Comparison of ENCODE assay signal across 2 cellular contexts in the genomic region with DNA sequence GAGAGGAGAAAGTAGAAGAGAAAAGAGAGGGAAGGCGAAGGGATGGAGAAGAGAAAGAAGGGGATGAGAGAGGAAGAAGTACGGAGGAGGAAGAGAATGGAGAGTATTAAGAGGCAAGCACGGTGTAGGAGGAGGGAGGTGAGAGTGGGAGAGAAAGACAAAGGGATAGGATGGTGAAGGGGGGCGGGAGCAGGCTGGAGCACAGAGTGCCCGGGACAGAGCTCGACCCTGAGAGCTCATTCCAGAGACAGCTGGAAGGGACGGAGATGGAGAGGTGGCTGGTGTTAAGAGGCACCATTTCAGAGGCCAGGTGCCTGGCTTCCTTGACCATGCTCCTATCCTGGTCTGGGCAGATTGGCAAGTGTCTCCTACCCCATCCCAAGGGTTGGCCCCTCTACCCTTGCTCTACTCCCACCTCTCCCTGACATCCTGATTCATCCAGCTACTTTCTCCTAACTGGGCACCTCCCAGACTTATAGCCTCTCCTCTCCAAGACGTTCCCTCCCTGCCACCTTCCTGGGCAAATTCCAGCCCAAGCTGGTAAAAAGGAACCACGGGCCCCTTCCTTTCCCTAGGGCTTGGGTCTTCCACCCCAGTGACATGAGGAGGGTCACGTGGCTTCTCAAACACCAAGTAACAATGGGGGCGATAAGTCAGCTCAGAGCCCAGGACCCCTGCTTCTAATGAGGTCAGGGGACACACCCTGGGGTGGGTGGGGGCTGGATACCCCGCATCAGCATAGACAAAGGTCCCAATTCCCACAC.
TF ChIP-seq lines count a peak whose summit lies in the region.

No MANE protein-coding gene starts in this region.

TF ChIP-seq in HCT116, 20 proteins besides CTCF, POLR2A, EP300 and RAD21 (continued from another document):
- TF ChIP-seq, protein P1, sequence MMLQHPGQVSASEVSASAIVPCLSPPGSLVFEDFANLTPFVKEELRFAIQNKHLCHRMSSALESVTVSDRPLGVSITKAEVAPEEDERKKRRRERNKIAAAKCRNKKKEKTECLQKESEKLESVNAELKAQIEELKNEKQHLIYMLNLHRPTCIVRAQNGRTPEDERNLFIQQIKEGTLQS (IDR thresholded peaks at IDR 0.05) = no peak
- TF ChIP-seq SP1 (IDR thresholded peaks at IDR 0.05; ENCODE audit: low read depth) (no peak), SIN3A (IDR thresholded peaks at IDR 0.05; ENCODE audit: low read depth) (no peak), ZNF274 (IDR thresholded peaks at IDR 0.05; ENCODE audit: low read depth, low read length) (no peak), SRF (IDR thresholded peaks at IDR 0.05; ENCODE audit: low read depth) (no peak), EZH2phosphoT487 (IDR thresholded peaks at IDR 0.05; ENCODE audit: borderline replicate concordance) (no peak), JUND (IDR thresholded peaks at IDR 0.05) (no peak), YY1 (IDR thresholded peaks at IDR 0.05; ENCODE audit: extremely low read depth, insufficient replicate concordance, low read depth, low read length) (no peak), ZBTB33 (IDR thresholded peaks at IDR 0.05; ENCODE audit: extremely low read depth, insufficient replicate concordance, low read length) (no peak), TCF7L2 (IDR thresholded peaks at IDR 0.05; ENCODE audit: borderline replicate concordance, extremely low read depth, insufficient read depth, insufficient read length) (no peak), EGR1 (IDR thresholded peaks at IDR 0.05; ENCODE audit: low read depth) (no peak), REST (IDR thresholded peaks at IDR 0.05; ENCODE audit: low read depth) (no peak), CEBPB (IDR thresholded peaks at IDR 0.05; ENCODE audit: low read depth) (no peak)
TF ChIP-seq in HCT116: peak in this region for 0.

TF ChIP-seq in WTC11, 78 proteins besides CTCF, POLR2A, EP300 and RAD21 (continued from another document):
- TF ChIP-seq, protein P2, sequence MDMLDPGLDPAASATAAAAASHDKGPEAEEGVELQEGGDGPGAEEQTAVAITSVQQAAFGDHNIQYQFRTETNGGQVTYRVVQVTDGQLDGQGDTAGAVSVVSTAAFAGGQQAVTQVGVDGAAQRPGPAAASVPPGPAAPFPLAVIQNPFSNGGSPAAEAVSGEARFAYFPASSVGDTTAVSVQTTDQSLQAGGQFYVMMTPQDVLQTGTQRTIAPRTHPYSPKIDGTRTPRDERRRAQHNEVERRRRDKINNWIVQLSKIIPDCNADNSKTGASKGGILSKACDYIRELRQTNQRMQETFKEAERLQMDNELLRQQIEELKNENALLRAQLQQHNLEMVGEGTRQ (CRISPR knock-in tag; IDR thresholded peaks at IDR 0.05) = peak; percentile 53
- TF ChIP-seq ZNF512 (CRISPR knock-in tag; IDR thresholded peaks at IDR 0.05; ENCODE audit: borderline replicate concordance) = 0 out of 2 replicates have a peak, but pooled peaks have one; percentile 35
